ENCODE assay signal across 12 cellular contexts in the genomic region with DNA sequence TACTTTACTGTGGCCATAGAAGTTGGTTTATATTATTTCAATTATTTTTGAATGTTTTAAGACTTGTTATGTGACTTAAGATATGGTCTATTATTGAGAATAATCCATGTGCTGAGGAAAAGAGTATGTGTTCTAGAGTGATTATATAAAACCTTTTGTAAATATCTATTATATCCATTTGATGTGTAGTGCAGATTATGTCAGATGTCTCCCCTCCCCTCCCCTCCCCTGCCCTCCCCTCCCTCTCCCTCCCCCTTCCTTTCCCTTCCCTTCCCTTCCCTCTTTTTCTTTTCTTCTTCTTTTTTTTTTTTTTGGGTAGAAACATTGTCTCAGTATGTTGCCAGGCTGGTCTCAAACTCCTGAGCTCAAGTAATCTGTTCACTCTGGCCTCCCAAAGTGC. TPM values are rescaled to one million over a fixed set of nuclear protein-coding genes. Genes with fewer than 3 reads are reported as not detected.
"Had no signal": no experiment of that assay in that cellular context is flagged by ENCODE, and none has a peak within 500 bp of the region (broad histone marks: within the 10 kb centered on the region; RNA-seq: fewer than 3 reads in every experiment).

No MANE protein-coding gene starts in this region.

- H3K27ac ChIP-seq: GM23248 had no signal

- FAIRE-seq: H1, H54 had no signal

- H3K36me3 ChIP-seq: HAP-1 had no signal

- ATAC-seq: GM23338, HCT116 had no signal

- H3K4me3 ChIP-seq: GM23248, GM23338, HAP-1 had no signal

- H3K4me1 ChIP-seq: HAP-1 had no signal

- H3K9me3 ChIP-seq: HAP-1 had no signal

- H2AFZ ChIP-seq: GM23248, GM23338 had no signal

- H3K9ac ChIP-seq: GM23248 had no signal

- DNase-seq: GM23248, GOT3, H7, H9, HCEC 1CT, HFFc6 had no signal

- H3K4me2 ChIP-seq: GM23338 had no signal

RNA-seq across cellular contexts. Expression of gene CYP2C8, which starts 8.3 kb away (rescaled TPM):
- total RNA-seq: GM23248, H4, HFFc6 had no signal
- polyA plus RNA-seq: GM23248 had no signal
